ENCODE assay signal across 22 cellular contexts in the genomic region with DNA sequence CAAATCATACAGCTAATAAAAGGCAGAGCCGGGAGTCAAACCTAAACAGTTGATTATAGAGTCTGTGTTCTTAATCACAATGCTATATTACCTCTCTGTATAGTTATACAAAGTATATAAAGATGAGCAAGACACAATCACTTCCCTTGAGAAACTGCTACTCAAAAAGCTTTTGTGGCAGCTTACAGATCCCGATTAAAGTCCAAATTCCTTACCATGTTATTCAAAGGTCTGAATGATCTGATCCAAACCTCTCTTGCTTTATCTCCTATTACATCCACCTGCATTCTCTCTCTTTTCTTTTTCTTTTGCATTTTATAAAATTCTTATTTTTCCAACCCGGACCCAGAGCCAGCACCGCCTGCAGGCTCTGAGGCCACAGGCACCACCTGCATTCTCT.
"Had no signal": no experiment of that assay in that cellular context is flagged by ENCODE, and none has a peak within 500 bp of the region (broad histone marks: within the 10 kb centered on the region; RNA-seq: fewer than 3 reads in every experiment).

No MANE protein-coding gene starts in this region.

- ATAC-seq: activated CD8-positive, alpha-beta T cell treated with anti-CD3 and anti-CD28 coated beads for 36 hours; activated T-cell treated with anti-CD3 and anti-CD28 coated beads, Interleukin-2, amount 50 U/mL, for 72 hours; PC-3 had no signal

- H3K27ac Mint-ChIP-seq: activated CD8-positive, alpha-beta T cell treated with anti-CD3 and anti-CD28 coated beads for 36 hours; activated naive CD8-positive, alpha-beta T cell treated with anti-CD3 and anti-CD28 coated beads, Interleukin-2, amount 10 ng/mL, durations not matched to agents 7 days and 5 days; activated T-cell treated with anti-CD3 and anti-CD28 coated beads, Interleukin-2, amount 50 U/mL, for 72 hours had no signal

- H3K4me3 Mint-ChIP-seq: activated CD8-positive, alpha-beta T cell treated with anti-CD3 and anti-CD28 coated beads for 36 hours; activated naive CD8-positive, alpha-beta T cell treated with anti-CD3 and anti-CD28 coated beads, Interleukin-2, amount 10 ng/mL, durations not matched to agents 7 days and 5 days; activated T-cell treated with anti-CD3 and anti-CD28 coated beads, Interleukin-2, amount 50 U/mL, for 72 hours had no signal

- H3K4me1 ChIP-seq: breast epithelium had no signal

- H3K9me3 ChIP-seq: breast epithelium had no signal

- H3K27me3 ChIP-seq: breast epithelium had no signal

- FAIRE-seq: TTC549 had no signal

- H3K9me3 Mint-ChIP-seq: activated CD8-positive, alpha-beta T cell treated with anti-CD3 and anti-CD28 coated beads for 36 hours; activated naive CD8-positive, alpha-beta T cell treated with anti-CD3 and anti-CD28 coated beads, Interleukin-2, amount 10 ng/mL, durations not matched to agents 7 days and 5 days; activated T-cell treated with anti-CD3 and anti-CD28 coated beads, Interleukin-2, amount 50 U/mL, for 72 hours had no signal

- H3K27ac ChIP-seq: breast epithelium had no signal

- H3K4me3 ChIP-seq: breast epithelium had no signal

- H3K36me3 ChIP-seq: breast epithelium had no signal

- H3K36me3 Mint-ChIP-seq: activated naive CD8-positive, alpha-beta T cell treated with anti-CD3 and anti-CD28 coated beads, Interleukin-2, amount 10 ng/mL, durations not matched to agents 7 days and 5 days had no signal

- H3K27me3 Mint-ChIP-seq: activated CD8-positive, alpha-beta T cell treated with anti-CD3 and anti-CD28 coated beads for 36 hours; activated naive CD8-positive, alpha-beta T cell treated with anti-CD3 and anti-CD28 coated beads, Interleukin-2, amount 10 ng/mL, durations not matched to agents 7 days and 5 days had no signal

- DNase-seq: activated CD4-positive, CD25-positive, alpha-beta regulatory T cell; activated CD8-positive, alpha-beta memory T cell treated with anti-CD3 and anti-CD28 coated beads, Interleukin-2, amount 50 U/mL, for 4 hours; activated CD8-positive, alpha-beta T cell treated with anti-CD3 and anti-CD28 coated beads for 36 hours; activated naive CD4-positive, alpha-beta T cell treated with anti-CD3 and anti-CD28 coated beads, Interleukin-2, amount 50 U/mL, for 16 hours; activated naive CD8-positive, alpha-beta T cell treated with anti-CD3 and anti-CD28 coated beads, Interleukin-2, amount 10 ng/mL, durations not matched to agents 7 days and 5 days; activated T-cell treated with anti-CD3 and anti-CD28 coated beads, Interleukin-2, amount 50 U/mL, for 72 hours; aorta; caudate nucleus; IMR-90; KG1; NCI-H1048; NCI-H1930; NCI-H2107; NCI-H345; NCI-H510A; NCI-H526 treated with DMSO at 0.1 percent for 48 hours; PC-3; SHP77 treated with DMSO at 0.1 percent for 48 hours; T-helper 2 cell; T1000 had no signal
